17 cellular contexts compared by ENCODE assay signal in the genomic region with DNA sequence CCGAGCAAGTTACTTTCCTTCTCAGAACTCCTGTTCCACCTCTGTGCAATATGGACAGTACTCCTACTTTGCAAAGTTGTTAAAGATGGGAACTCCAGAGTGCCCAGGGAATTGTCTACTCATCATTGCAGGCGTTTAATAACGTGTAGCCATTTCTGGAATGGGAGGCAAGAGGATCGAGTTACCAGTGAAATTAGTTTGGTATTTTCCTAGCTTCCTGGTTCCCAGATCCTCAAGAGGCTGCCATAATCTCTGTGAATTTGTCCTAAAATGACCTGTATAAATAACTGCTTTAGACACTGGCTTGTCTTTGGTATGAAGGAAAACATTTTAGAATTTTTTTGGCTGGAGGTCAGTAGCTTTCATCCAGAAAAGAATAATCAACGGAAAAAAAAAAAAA. TPM values are rescaled to one million over a fixed set of nuclear protein-coding genes. Genes with fewer than 3 reads are reported as not detected.
A peak's percentile ranks its signal among the peaks of the same experiment; 100 is the strongest.
DNase-seq lines count a peak whose midpoint lies in the region; ATAC-seq and TF ChIP-seq lines count a peak whose summit lies in the region.
"Had no signal": no experiment of that assay in that cellular context is flagged by ENCODE, and none has a peak within 500 bp of the region (broad histone marks: within the 10 kb centered on the region; RNA-seq: fewer than 3 reads in every experiment).

No MANE protein-coding gene starts in this region.

- H3K27ac ChIP-seq in tibial artery = no peak overlapping the region
- H3K27ac ChIP-seq: hepatocyte had no signal

- intact Hi-C loops in tibial artery (cut with DNase I; ENCODE audit: low total_unique reads) = loop anchor here (10.0 kb wide), 1 partner anchor 1478 kb away; a partner anchor contains a TSS

- ATAC-seq in omental fat pad (ENCODE audit: low FRiP score) (peak; percentile 43), GM21515 (IDR thresholded peaks at IDR 0.05; ENCODE audit: unreplicated experiment) (no peak), GM18907 (IDR thresholded peaks at IDR 0.05; ENCODE audit: unreplicated experiment) (no peak)

- H3K27me3 ChIP-seq in tibial artery = no peaks in the 10 kb centered on the region
- H3K27me3 ChIP-seq: hepatocyte had no signal

- no peaks in the 10 kb centered on the region for H3K9me3 ChIP-seq in tibial artery

- TF ChIP-seq CTCF in omental fat pad (IDR thresholded peaks at IDR 0.05) (no peak), tibial artery (IDR thresholded peaks at IDR 0.05) (no peak)

- peak; percentile 45 for DNase-seq in AG20443 (ENCODE audit: low spot score)
- peak; percentile 3 for DNase-seq in HS-27A (ENCODE audit: low read depth)
- peak; percentile 84 for DNase-seq in dedifferentiated amniotic fluid mesenchymal stem cell (ENCODE audit: extremely low spot score)
- no peak for DNase-seq in omental fat pad (ENCODE audit: low spot score)
- no peak for DNase-seq in erythroblast (lab: John Stamatoyannopoulos, UW)
- DNase-seq in tibial artery = no peak
- DNase-seq: activated naive CD8-positive, alpha-beta T cell treated with anti-CD3 and anti-CD28 coated beads for 36 hours; CD8-positive, alpha-beta memory T cell; effector CD4-positive, alpha-beta T cell; NCI-H526 treated with DMSO at 0.1 percent for 48 hours; nucleus accumbens; stimulated activated CD4-positive, alpha-beta T cell treated with anti-CD3 and anti-CD28 coated beads, Interleukin-2, amount 100 ng/mL, for 48 hours; stimulated activated naive CD4-positive, alpha-beta T cell treated with Interleukin-2 at 50 U/mL for 16 hours had no signal

- H3K4me1 ChIP-seq in tibial artery = peaks cover 0 to 32% (median 13%) of the 10 kb centered on the region in 4 donors

- TF ChIP-seq POLR2A in erythroblast (IDR thresholded peaks at IDR 0.05; ENCODE audit: low read length) = no peak

- no peak overlapping the region for H3K4me3 ChIP-seq in tibial artery
- H3K4me3 ChIP-seq: hepatocyte, lung had no signal

- no peaks in the 10 kb centered on the region for H3K36me3 ChIP-seq in tibial artery

RNA-seq across cellular contexts. Expression of a gene that starts 27.7 kb away (rescaled TPM):
- 10 to 100 TPM; 21.4 to 55.6 (median 33.2) TPM for total RNA-seq in omental fat pad

Comparison
In these comparisons a context has a peak if more than half of its experiments do, and no peak if none do; other contexts are left out.
1. DNase-seq: peak in AG20443 (single experiment), HS-27A (single experiment) and dedifferentiated amniotic fluid mesenchymal stem cell (single experiment); none in omental fat pad (single experiment), erythroblast (0 of 2) and tibial artery (0 of 2).